8 cellular contexts compared by ENCODE assay signal in the genomic region with DNA sequence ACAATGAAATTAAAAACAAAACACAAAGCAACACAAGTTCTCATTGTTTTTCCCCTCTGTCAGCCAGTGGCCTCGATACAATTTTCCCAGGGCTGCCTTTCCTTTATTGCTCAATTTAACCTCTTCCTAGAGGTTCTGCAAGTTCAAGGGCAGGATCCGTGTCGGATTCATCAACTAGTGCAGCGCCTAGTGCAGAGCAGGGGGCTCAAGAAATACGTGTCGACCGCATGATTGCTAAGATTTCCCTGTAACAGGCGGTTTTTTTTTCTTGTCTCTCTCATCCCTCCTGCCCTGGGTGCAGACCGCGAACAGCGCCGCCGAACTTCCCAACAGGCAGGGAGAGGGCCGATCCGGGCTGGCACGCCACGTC. TPM values are rescaled to one million over a fixed set of nuclear protein-coding genes. Genes with fewer than 3 reads are reported as not detected.
A peak's percentile ranks its signal among the peaks of the same experiment; 100 is the strongest.
DNase-seq lines count a peak whose midpoint lies in the region; ATAC-seq and TF ChIP-seq lines count a peak whose summit lies in the region.

No MANE protein-coding gene starts in this region.

- no peaks in the 10 kb centered on the region for H3K9me3 Mint-ChIP-seq in activated CD8-positive, alpha-beta memory T cell treated with anti-CD3 and anti-CD28 coated beads, Interleukin-2, amount 10 ng/mL, durations not matched to agents 7 days and 5 days (ENCODE audit: low read depth)

- CTCF ChIA-PET in activated CD8-positive, alpha-beta memory T cell treated with anti-CD3 and anti-CD28 coated beads, Interleukin-2, amount 10 ng/mL, durations not matched to agents 7 days and 5 days (lab: Charles Lee) = interaction anchor here (0.9 to 13.2 kb wide), 15 partner anchors 34 to 265 kb away, joined by 3 to 212 read pairs (median 9); no protein-coding TSS in a partner anchor

- peak overlapping the region; percentile 99 for H3K27ac Mint-ChIP-seq in activated CD8-positive, alpha-beta memory T cell treated with anti-CD3 and anti-CD28 coated beads, Interleukin-2, amount 10 ng/mL, durations not matched to agents 7 days and 5 days

- H3K9ac ChIP-seq in SU-DHL-6 (ENCODE audit: low read length) (peak overlapping the region; percentile 63), endocrine pancreas (ENCODE audit: control insufficient read depth, insufficient read depth, low read length) (peak overlapping the region; percentile 93)

- H3K36me3 Mint-ChIP-seq in activated CD8-positive, alpha-beta memory T cell treated with anti-CD3 and anti-CD28 coated beads, Interleukin-2, amount 10 ng/mL, durations not matched to agents 7 days and 5 days = peaks cover 47% of the 10 kb centered on the region

- H4K20me1 ChIP-seq in SU-DHL-6 (ENCODE audit: low read depth, low read length) = 0 out of 2 replicates have a peak, but pooled peaks cover 6% of the 10 kb centered on the region
- H4K20me1 ChIP-seq in osteoblast (ENCODE audit: insufficient read depth, low read length) = peaks cover 14% of the 10 kb centered on the region

- peaks cover 8% of the 10 kb centered on the region for H3K4me1 ChIP-seq in endocrine pancreas (ENCODE audit: control insufficient read depth, insufficient read depth, low read length)
- H3K4me1 ChIP-seq in osteoblast (ENCODE audit: insufficient read depth, low read length) = peaks cover 32% of the 10 kb centered on the region

- H3K79me2 ChIP-seq in SU-DHL-6 (ENCODE audit: insufficient read depth, low read length) (no peaks in the 10 kb centered on the region; the same call in 1 of the 2 replicates), osteoblast (ENCODE audit: insufficient read depth, low read length) (peaks cover 34% of the 10 kb centered on the region)

- DNase-seq in activated CD8-positive, alpha-beta memory T cell treated with anti-CD3 and anti-CD28 coated beads, Interleukin-2, amount 10 ng/mL, durations not matched to agents 7 days and 5 days = no peak
- no peak for DNase-seq in activated CD8-positive, alpha-beta memory T cell treated with anti-CD3 and anti-CD28 coated beads, Interleukin-2, amount 50 U/mL, for 4 hours
- DNase-seq in osteoblast (ENCODE audit: insufficient read length, low spot score, missing footprints) (no peak), SHP77 treated with DMSO at 0.1 percent for 48 hours (lab: John Stamatoyannopoulos, UW) (no peak)
- DNase-seq in stimulated activated CD4-positive, alpha-beta T cell treated with anti-CD3 and anti-CD28 coated beads, Interleukin-4, amount 100 ng/mL, for 24 hours = no peak

- H3K4me3 Mint-ChIP-seq in activated CD8-positive, alpha-beta memory T cell treated with anti-CD3 and anti-CD28 coated beads, Interleukin-2, amount 10 ng/mL, durations not matched to agents 7 days and 5 days = peak overlapping the region; percentile 93

- H3K4me1 Mint-ChIP-seq in activated CD8-positive, alpha-beta memory T cell treated with anti-CD3 and anti-CD28 coated beads, Interleukin-2, amount 10 ng/mL, durations not matched to agents 7 days and 5 days = peaks cover 42% of the 10 kb centered on the region

- H2AFZ ChIP-seq in SU-DHL-6 (ENCODE audit: low read depth, low read length, severe bottlenecking) (peak overlapping the region; percentile 77), osteoblast (ENCODE audit: low read length) (peak overlapping the region; percentile 33)

- TF ChIP-seq CTCF in SU-DHL-6 (IDR thresholded peaks at IDR 0.05; ENCODE audit: insufficient read depth, low read length, poor library complexity, severe bottlenecking) = no peak
- TF ChIP-seq CTCF in osteoblast (IDR thresholded peaks at IDR 0.05; ENCODE audit: extremely low read depth, low read depth, low read length) = no peak

- ATAC-seq in activated CD8-positive, alpha-beta memory T cell treated with anti-CD3 and anti-CD28 coated beads, Interleukin-2, amount 10 ng/mL, durations not matched to agents 7 days and 5 days = peak; percentile 2
- ATAC-seq in GM21423 (IDR thresholded peaks at IDR 0.05; ENCODE audit: unreplicated experiment) = no peak

- no peaks in the 10 kb centered on the region for H3K27me3 ChIP-seq in SU-DHL-6 (ENCODE audit: low read length)
- H3K27me3 ChIP-seq in endocrine pancreas (ENCODE audit: control insufficient read depth, insufficient read depth, low read length) = no peaks in the 10 kb centered on the region
- H3K27me3 ChIP-seq in osteoblast (ENCODE audit: insufficient read depth, low read length) = no peaks in the 10 kb centered on the region

- peaks cover 11% of the 10 kb centered on the region; the same call in 1 of the 2 replicates for H3F3A ChIP-seq in SU-DHL-6 (ENCODE audit: insufficient read depth)

- H3K27ac ChIP-seq in SU-DHL-6 (ENCODE audit: low read depth, low read length) = peak overlapping the region; percentile 91
- peak overlapping the region; percentile 99 for H3K27ac ChIP-seq in osteoblast (ENCODE audit: low read depth, low read length)

- H3K9me3 ChIP-seq in SU-DHL-6 (ENCODE audit: insufficient read depth, low read length) = no peaks in the 10 kb centered on the region
- no peaks in the 10 kb centered on the region for H3K9me3 ChIP-seq in endocrine pancreas (ENCODE audit: control insufficient read depth, low read length)
- H3K9me3 ChIP-seq in osteoblast (ENCODE audit: low read depth, low read length) = no peaks in the 10 kb centered on the region

- H3K4me2 ChIP-seq in SU-DHL-6 (ENCODE audit: low read depth, low read length, poor library complexity, severe bottlenecking) (peak overlapping the region; percentile 64), osteoblast (ENCODE audit: insufficient read depth, low read length) (peak overlapping the region; percentile 92)

- H3K27me3 Mint-ChIP-seq in activated CD8-positive, alpha-beta memory T cell treated with anti-CD3 and anti-CD28 coated beads, Interleukin-2, amount 10 ng/mL, durations not matched to agents 7 days and 5 days = no peaks in the 10 kb centered on the region

- H3K4me3 ChIP-seq in SU-DHL-6 (ENCODE audit: insufficient read depth, low read length, poor library complexity, severe bottlenecking) (peak overlapping the region; percentile 56), endocrine pancreas (ENCODE audit: control insufficient read depth, insufficient read depth, low read length) (peak overlapping the region; percentile 80), osteoblast (ENCODE audit: insufficient read depth, low read length) (peak overlapping the region; percentile 76)

- H3K9me2 ChIP-seq in SU-DHL-6 (replicated peaks; ENCODE audit: insufficient read depth, low read length) = no peaks in the 10 kb centered on the region

- peaks cover 18% of the 10 kb centered on the region for H3K36me3 ChIP-seq in SU-DHL-6 (ENCODE audit: low read length)
- H3K36me3 ChIP-seq in endocrine pancreas (ENCODE audit: control insufficient read depth, insufficient read depth, low read length) = no peaks in the 10 kb centered on the region
- H3K36me3 ChIP-seq in osteoblast (ENCODE audit: insufficient read depth, low read length) = peaks cover 22% of the 10 kb centered on the region

RNA-seq across cellular contexts. Expression of a gene that starts 1.4 kb away (rescaled TPM):
- 100 to 1,000 TPM; 281 to 491 TPM for total RNA-seq in activated CD8-positive, alpha-beta memory T cell treated with anti-CD3 and anti-CD28 coated beads, Interleukin-2, amount 10 ng/mL, durations not matched to agents 7 days and 5 days
- 70.2 and 71.9 TPM in 2 replicates for total RNA-seq in osteoblast
